1 cellular context compared by ENCODE assay signal in genomic region chr1:244368279-244368678, GRCh38.
TF ChIP-seq lines count a peak whose summit lies in the region.

No MANE protein-coding gene starts in this region.

TF ChIP-seq in GM23338, 12 proteins besides CTCF, POLR2A, EP300 and RAD21 (continued from another document):
- TF ChIP-seq ZNF462 (CRISPR knock-in tag; IDR thresholded peaks at IDR 0.05): no peak
